In genomic region chr14:50021261-50021660, GRCh38 we compare ENCODE assay signal across 15 cellular contexts.
DNase-seq lines count a peak whose midpoint lies in the region; ATAC-seq and TF ChIP-seq lines count a peak whose summit lies in the region.
"Had no signal": no experiment of that assay in that cellular context is flagged by ENCODE, and none has a peak within 500 bp of the region (broad histone marks: within the 10 kb centered on the region; RNA-seq: fewer than 3 reads in every experiment).

No MANE protein-coding gene starts in this region.

- in situ Hi-C loops in GM13976 (cut with MboI; ENCODE audit: low sequenced_read_pairs, unreplicated experiment) (no loop called here), brain microvascular endothelial cell (cut with HindIII; ENCODE audit: low pct_ligation_motif_present, low sequenced_read_pairs) (no loop called here)

- TF ChIP-seq CTCF in GM13976 (IDR thresholded peaks at IDR 0.05; ENCODE audit: borderline replicate concordance, control extremely low read depth, extremely low read depth, insufficient read depth, missing control alignments) (no peak), omental fat pad (IDR thresholded peaks at IDR 0.05) (no peak), RWPE1 (conservative IDR thresholded peaks at IDR 0.05; ENCODE audit: low read depth) (no peak), brain microvascular endothelial cell (IDR thresholded peaks at IDR 0.05; ENCODE audit: low read depth, low read length, missing control alignments) (no peak)

- POLR2A ChIA-PET in RWPE1 (lab: Yijun Ruan, JAX; ENCODE audit: low non-redundant PET) = no interaction called here

- H3K4me3 ChIP-seq in brain microvascular endothelial cell (ENCODE audit: low read depth, low read length) = no peak overlapping the region
- H3K4me3 ChIP-seq: BLaER1, cardiac muscle cell had no signal

- ATAC-seq in omental fat pad (ENCODE audit: low FRiP score) (no peak), GM21515 (IDR thresholded peaks at IDR 0.05; ENCODE audit: unreplicated experiment) (no peak)
- ATAC-seq: left cardiac atrium had no signal

- H3K27ac ChIP-seq in RWPE1 = no peak overlapping the region
- H3K27ac ChIP-seq in brain microvascular endothelial cell = no peak overlapping the region
- H3K27ac ChIP-seq: BLaER1, cardiac muscle cell had no signal

- DNase-seq in CD1c-positive myeloid dendritic cell (ENCODE audit: extremely low spot score) = peak; percentile 44
- DNase-seq in GM13976 (ENCODE audit: low spot score) = peak; percentile 43
- peak; percentile 34 for DNase-seq in RPMI8226
- peak; percentile 12 for DNase-seq in central memory CD4-positive, alpha-beta T cell
- no peak for DNase-seq in omental fat pad (ENCODE audit: low spot score)
- DNase-seq in RWPE1 (ENCODE audit: low spot score) = no peak
- DNase-seq in brain microvascular endothelial cell = no peak
- DNase-seq: left cardiac atrium; NCI-H1694; NCI-H526; SHP77; stimulated activated CD4-positive, alpha-beta T cell treated with anti-CD3 and anti-CD28 coated beads, Interleukin-4, amount 100 ng/mL, for 1 hour had no signal

- no peaks in the 10 kb centered on the region for H3K36me3 ChIP-seq in brain microvascular endothelial cell (replicated peaks)
- H3K36me3 ChIP-seq: BLaER1, cardiac muscle cell had no signal

- CTCF ChIA-PET in RWPE1 (lab: Yijun Ruan, JAX) = no interaction called here

- no peaks in the 10 kb centered on the region for H3K27me3 ChIP-seq in brain microvascular endothelial cell (replicated peaks)
- H3K27me3 ChIP-seq: BLaER1, cardiac muscle cell had no signal

Comparison
In these comparisons a context has a peak if more than half of its experiments do, and no peak if none do; other contexts are left out.
1. DNase-seq: peak in CD1c-positive myeloid dendritic cell (single experiment), GM13976 (single experiment), RPMI8226 (single experiment) and central memory CD4-positive, alpha-beta T cell (single experiment); none in omental fat pad (single experiment), RWPE1 (single experiment) and brain microvascular endothelial cell (single experiment).